ENCODE assay signal across 34 cellular contexts in genomic region chr2:112463256-112463655, GRCh38.
"Had no signal": no experiment of that assay in that cellular context is flagged by ENCODE, and none has a peak within 500 bp of the region (broad histone marks: within the 10 kb centered on the region; RNA-seq: fewer than 3 reads in every experiment).

No MANE protein-coding gene starts in this region.

- DNase-seq: Karpas-422, Kasumi-1, MG63, MM.1S, MV-4-11, NCI-H1048, NCI-H1092, NCI-H1092 treated with DMSO at 0.1 percent for 48 hours, NCI-H1105, NCI-H1105 treated with DMSO at 0.1 percent for 48 hours, NCI-H1417, NCI-H1417 treated with DMSO at 0.1 percent for 48 hours, NCI-H1436, NCI-H1436 treated with DMSO at 0.1 percent for 48 hours, NCI-H146, NCI-H1694, NCI-H1694 treated with DMSO at 0.1 percent for 48 hours, NCI-H187, NCI-H187 treated with DMSO at 0.1 percent for 48 hours, NCI-H1930, NCI-H2029, NCI-H2029 treated with DMSO at 0.1 percent for 48 hours, NCI-H2081, NCI-H2081 treated with DMSO at 0.1 percent for 48 hours, NCI-H2107, NCI-H2171, NCI-H2171 treated with DMSO at 0.1 percent for 48 hours, NCI-H2227 treated with DMSO at 0.1 percent for 48 hours, NCI-H226, NCI-H345, NCI-H446, NCI-H446 treated with DMSO at 0.1 percent for 48 hours, NCI-H510A, NCI-H510A treated with DMSO at 0.1 percent for 48 hours had no signal

- H3K4me3 ChIP-seq: MG63 had no signal

- H3K36me3 ChIP-seq: MG63 had no signal
